Comparison of ENCODE assay signal across 8 cellular contexts in the genomic region with DNA sequence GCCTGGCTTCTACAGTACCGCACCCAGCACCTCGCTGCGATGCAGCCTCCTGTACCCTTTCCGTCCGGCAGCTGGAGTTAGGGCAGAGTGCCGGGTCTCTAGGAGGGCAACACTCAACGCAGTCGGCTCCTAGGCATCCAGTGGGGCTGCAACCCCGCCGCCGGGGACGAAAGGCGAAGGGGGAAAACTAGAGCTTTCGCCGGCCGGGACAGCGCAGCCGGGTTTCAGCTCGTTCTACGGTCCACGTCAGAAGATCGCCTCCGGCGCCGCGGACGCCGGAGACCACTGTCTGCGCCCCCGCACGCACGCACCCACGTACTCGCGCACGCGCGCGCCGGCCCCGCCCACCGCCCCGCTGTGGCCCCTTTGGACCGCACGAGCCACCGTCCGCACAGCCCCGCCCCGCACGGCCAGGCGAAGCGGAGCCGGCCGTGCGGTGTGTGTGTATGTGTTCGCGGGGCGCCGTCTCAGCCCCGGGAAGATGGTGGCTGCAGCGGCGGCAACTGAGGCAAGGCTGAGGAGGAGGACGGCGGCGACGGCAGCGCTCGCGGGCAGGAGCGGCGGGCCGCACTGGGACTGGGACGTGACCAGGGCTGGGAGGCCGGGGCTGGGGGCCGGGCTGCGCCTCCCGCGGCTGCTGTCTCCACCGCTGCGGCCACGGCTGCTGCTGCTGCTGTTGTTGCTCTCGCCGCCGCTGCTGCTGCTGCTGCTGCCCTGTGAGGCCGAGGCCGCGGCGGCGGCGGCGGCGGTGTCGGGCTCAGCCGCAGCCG. TPM values are rescaled to one million over a fixed set of nuclear protein-coding genes. Genes with fewer than 3 reads are reported as not detected.
DNase-seq lines count a peak whose midpoint lies in the region; ATAC-seq and TF ChIP-seq lines count a peak whose summit lies in the region.

ATRN (plus strand) TSS at position 392 of the 770 bp plus-strand sequence; CDS start at position 482, 90 bp downstream.

- TF ChIP-seq POLR2A in GM19099 (IDR thresholded peaks at IDR 0.05; ENCODE audit: extremely low read depth, insufficient read length, low read depth), result peak; percentile 83

- H3K36me3 ChIP-seq in BE2C, result no peaks in the 10 kb centered on the region
- no peaks in the 10 kb centered on the region for H3K36me3 ChIP-seq in left lung

- TF ChIP-seq CTCF in BE2C (IDR thresholded peaks at IDR 0.05; ENCODE audit: low read depth, low read length), result no peak
- TF ChIP-seq CTCF in left lung (IDR thresholded peaks at IDR 0.05), result no peak

- ATAC-seq in HG03378 (IDR thresholded peaks at IDR 0.05; ENCODE audit: unreplicated experiment) (peak; percentile 55), left lung (peak; percentile 99)

- DNase-seq in BE2C, result peak; percentile 97
- DNase-seq in NCI-H524 treated with DMSO at 0.1 percent for 48 hours (lab: John Stamatoyannopoulos, UW), result peak; percentile 22
- DNase-seq in activated CD4-positive, alpha-beta T cell treated with anti-CD3 and anti-CD28 coated beads, Interleukin-2, amount 50 U/mL, for 24 hours (ENCODE audit: low read depth in 1 of 2, low spot score in 1 of 2), result peak; percentile 85 to 91
- peak; percentile 87 for DNase-seq in dedifferentiated amniotic fluid mesenchymal stem cell (ENCODE audit: extremely low spot score)
- DNase-seq in left lung, result peak; percentile 91 to 97
- DNase-seq in stimulated activated CD4-positive, alpha-beta T cell treated with anti-CD3 and anti-CD28 coated beads, Interleukin-2, amount 100 ng/mL, for 24 hours, result peak; percentile 93 to 96

- peaks cover 6% of the 10 kb centered on the region for H3K4me1 ChIP-seq in BE2C
- H3K4me1 ChIP-seq in left lung, result peaks cover 14 to 30% of the 10 kb centered on the region in 2 donors

- peak within 1 kb of the TSS; percentile 80 to 84 for H3K27ac ChIP-seq in left lung

- peak within 1 kb of the TSS; percentile 73 for H3K4me3 ChIP-seq in BE2C (ENCODE audit: low read depth, low read length)
- peak within 1 kb of the TSS; percentile 95 for H3K4me3 ChIP-seq in left lung

- no peaks in the 10 kb centered on the region; the same call in 1 of the 2 replicates for H3K27me3 ChIP-seq in BE2C
- no peaks in the 10 kb centered on the region for H3K27me3 ChIP-seq in left lung

- H3K9me3 ChIP-seq in BE2C, result no peaks in the 10 kb centered on the region
- H3K9me3 ChIP-seq in left lung, result no peaks in the 10 kb centered on the region

- intact Hi-C loops in left lung (cut with DNase I), result no loop called here

RNA-seq across cellular contexts. Expression of gene ATRN, which starts in this region (rescaled TPM):
- 20.9 TPM for polyA plus RNA-seq in BE2C (2012; ENCODE audit: insufficient read depth, insufficient read length, low read depth)
- total RNA-seq in left lung, result 10 to 100 TPM; 28.8 to 35.7 TPM

Comparison
In these comparisons a context has a peak if more than half of its experiments do, and no peak if none do; other contexts are left out.
1. Peak in every context shown above with its lines: DNase-seq, ATAC-seq, H3K4me3 ChIP-seq and H3K27ac ChIP-seq.
2. DNase-seq: peak in every context shown above with its lines; median percentile 97 in BE2C; 94 in stimulated activated CD4-positive, alpha-beta T cell treated with anti-CD3 and anti-CD28 coated beads, Interleukin-2, amount 100 ng/mL, for 24 hours; 94 in left lung; 88 in activated CD4-positive, alpha-beta T cell treated with anti-CD3 and anti-CD28 coated beads, Interleukin-2, amount 50 U/mL, for 24 hours; 87 in dedifferentiated amniotic fluid mesenchymal stem cell; 22 in NCI-H524 treated with DMSO at 0.1 percent for 48 hours.